In the genomic region with DNA sequence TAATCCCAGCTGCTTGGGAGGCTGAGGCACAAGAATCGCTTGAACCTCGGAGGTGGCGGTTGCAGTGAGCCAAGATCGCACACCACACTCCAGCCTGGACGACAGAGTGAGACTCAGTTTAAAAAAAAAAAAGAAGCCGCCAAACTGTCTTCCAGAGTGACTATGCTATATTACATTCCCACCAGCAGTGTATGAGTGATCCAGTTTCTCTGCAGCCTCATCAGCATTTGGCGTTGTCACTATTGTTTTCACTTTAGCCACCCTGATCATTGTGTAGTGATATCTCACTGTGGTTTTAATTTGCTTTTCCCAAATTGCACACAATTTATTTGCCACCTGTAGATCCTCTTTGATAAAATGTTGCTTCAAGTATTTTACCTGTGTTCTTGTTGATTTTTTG, we compare ENCODE assay signal across 30 cellular contexts.
"Had no signal": no experiment of that assay in that cellular context is flagged by ENCODE, and none has a peak within 500 bp of the region (broad histone marks: within the 10 kb centered on the region; RNA-seq: fewer than 3 reads in every experiment).

No MANE protein-coding gene starts in this region.

- H3K4me3 ChIP-seq: neural progenitor cell, ovary, psoas muscle, right lobe of liver, sigmoid colon, stomach, suprapubic skin, thoracic aorta, thyroid gland, tibial nerve, upper lobe of left lung, vagina had no signal

- FAIRE-seq: small intestine, urothelium cell line had no signal

- H2AFZ ChIP-seq: neural progenitor cell, parathyroid adenoma had no signal

- H3K4me2 ChIP-seq: neural progenitor cell had no signal

- H3K27ac ChIP-seq: neural progenitor cell, ovary, parathyroid adenoma, psoas muscle, right lobe of liver, sigmoid colon, stomach, suprapubic skin, thoracic aorta, thyroid gland, tibial nerve, upper lobe of left lung, vagina had no signal

- H3K9me3 ChIP-seq: ovary, psoas muscle, right lobe of liver, sigmoid colon, stomach, suprapubic skin, thoracic aorta, thyroid gland, tibial nerve, upper lobe of left lung, vagina had no signal

- H3K4me1 ChIP-seq: neural progenitor cell, parathyroid adenoma, psoas muscle, right lobe of liver, sigmoid colon, stomach, suprapubic skin, thyroid gland, upper lobe of left lung, vagina had no signal

- H3K36me3 ChIP-seq: neural progenitor cell, ovary, right lobe of liver, sigmoid colon, stomach, suprapubic skin, thoracic aorta, thyroid gland, tibial nerve, upper lobe of left lung, vagina had no signal

- H3K4me1 Mint-ChIP-seq: natural killer cell, nephron, neural progenitor cell had no signal

- DNase-seq: natural killer cell; occipital lobe; ovary; posterior cingulate gyrus; psoas muscle; right cardiac atrium; right lobe of liver; sigmoid colon; small intestine; stimulated activated CD4-positive, alpha-beta T cell treated with anti-CD3 and anti-CD28 coated beads, Interleukin-15, amount 100 ng/mL, for 24 hours; stimulated activated CD4-positive, alpha-beta T cell treated with anti-CD3 and anti-CD28 coated beads, Interleukin-2, amount 100 ng/mL, for 24 hours; stimulated activated CD4-positive, alpha-beta T cell treated with anti-CD3 and anti-CD28 coated beads, Interleukin-2, amount 100 ng/mL, for 48 hours; stimulated activated CD4-positive, alpha-beta T cell treated with anti-CD3 and anti-CD28 coated beads, Interleukin-4, amount 100 ng/mL, for 24 hours; stimulated activated naive B cell treated with anti-CD40 and anti-IgM and Interleukin-4, amounts not matched to agents 10 μg/mL and 1 μg/mL and 100 μg/mL, for 72 hours; stimulated activated naive CD4-positive, alpha-beta T cell treated with Interleukin-2 at 50 U/mL for 16 hours; stomach; thyroid gland; trophoblast cell; upper lobe of left lung had no signal

- H3K36me3 Mint-ChIP-seq: natural killer cell; neural progenitor cell; stimulated activated effector memory CD8-positive, alpha-beta T cell treated with anti-CD3 and anti-CD28 coated beads, Interleukin-12 subunit alpha, Interleukin-12 subunit beta, amount 100 ng/mL, for 72 hours; stimulated activated naive B cell treated with anti-CD40 and anti-IgM and Interleukin-4, amounts not matched to agents 10 μg/mL and 1 μg/mL and 100 μg/mL, for 72 hours had no signal

- ATAC-seq: natural killer cell; psoas muscle; right cardiac atrium; right lobe of liver; stimulated activated effector memory CD8-positive, alpha-beta T cell treated with anti-CD3 and anti-CD28 coated beads, Interleukin-12 subunit alpha, Interleukin-12 subunit beta, amount 100 ng/mL, for 72 hours; stimulated activated naive B cell treated with anti-CD40 and anti-IgM and Interleukin-4, amounts not matched to agents 10 μg/mL and 1 μg/mL and 100 μg/mL, for 72 hours had no signal

- H3K27ac Mint-ChIP-seq: natural killer cell; nephron; neural progenitor cell; progenitor cell of endocrine pancreas; stimulated activated effector memory CD8-positive, alpha-beta T cell treated with anti-CD3 and anti-CD28 coated beads, Interleukin-12 subunit alpha, Interleukin-12 subunit beta, amount 100 ng/mL, for 72 hours; stimulated activated naive B cell treated with anti-CD40 and anti-IgM and Interleukin-4, amounts not matched to agents 10 μg/mL and 1 μg/mL and 100 μg/mL, for 72 hours; stimulated activated naive CD8-positive, alpha-beta T cell treated with anti-CD3 and anti-CD28 coated beads, Interleukin-15, Interleukin-2, amounts not matched to agents 100 ng/mL and 50 ng/mL, for 24 hours had no signal

- H3K27me3 ChIP-seq: ovary, right lobe of liver, sigmoid colon, suprapubic skin, thyroid gland, tibial nerve, upper lobe of left lung, vagina had no signal

- H3K9ac ChIP-seq: neural progenitor cell, parathyroid adenoma had no signal

- H3K79me2 ChIP-seq: parathyroid adenoma had no signal

- H3K9me3 Mint-ChIP-seq: natural killer cell; nephron; neural progenitor cell; stimulated activated effector memory CD8-positive, alpha-beta T cell treated with anti-CD3 and anti-CD28 coated beads, Interleukin-12 subunit alpha, Interleukin-12 subunit beta, amount 100 ng/mL, for 72 hours; stimulated activated naive CD8-positive, alpha-beta T cell treated with anti-CD3 and anti-CD28 coated beads, Interleukin-15, Interleukin-2, amounts not matched to agents 100 ng/mL and 50 ng/mL, for 24 hours had no signal

- H3K4me3 Mint-ChIP-seq: natural killer cell; nephron; neural progenitor cell; stimulated activated effector memory CD8-positive, alpha-beta T cell treated with anti-CD3 and anti-CD28 coated beads, Interleukin-12 subunit alpha, Interleukin-12 subunit beta, amount 100 ng/mL, for 72 hours; stimulated activated naive B cell treated with anti-CD40 and anti-IgM and Interleukin-4, amounts not matched to agents 10 μg/mL and 1 μg/mL and 100 μg/mL, for 72 hours; stimulated activated naive CD8-positive, alpha-beta T cell treated with anti-CD3 and anti-CD28 coated beads, Interleukin-15, Interleukin-2, amounts not matched to agents 100 ng/mL and 50 ng/mL, for 24 hours had no signal
